Comparison of ENCODE assay signal across 21 cellular contexts in genomic region chr3:171000281-171000680, GRCh38. TPM values are rescaled to one million over a fixed set of nuclear protein-coding genes. Genes with fewer than 3 reads are reported as not detected.
DNase-seq lines count a peak whose midpoint lies in the region; ATAC-seq, FAIRE-seq and TF ChIP-seq lines count a peak whose summit lies in the region.
"Had no signal": no experiment of that assay in that cellular context is flagged by ENCODE, and none has a peak within 500 bp of the region (broad histone marks: within the 10 kb centered on the region; RNA-seq: fewer than 3 reads in every experiment).

No MANE protein-coding gene starts in this region.

- H3K9me3 Mint-ChIP-seq in nephron progenitor cell: no peaks in the 10 kb centered on the region
- H3K9me3 Mint-ChIP-seq: activated CD4-positive, alpha-beta T cell treated with anti-CD3 and anti-CD28 coated beads, Interleukin-2, amount 10 ng/mL, durations not matched to agents 24 days and 14 days; CD4-positive, alpha-beta T cell had no signal

- no peak for ATAC-seq in body of pancreas

- no peaks in the 10 kb centered on the region for H3K36me3 Mint-ChIP-seq in nephron progenitor cell (ENCODE audit: low read depth)

- no peak for FAIRE-seq in D721Med (lab: Jason Lieb, UNC)

- WGBS in body of pancreas, 2 donors: 70 to 82% methylated on average over 4 of the region's 4 CpGs

- peaks cover 12% of the 10 kb centered on the region for H3K4me1 Mint-ChIP-seq in nephron progenitor cell
- H3K4me1 Mint-ChIP-seq: activated CD4-positive, alpha-beta T cell treated with anti-CD3 and anti-CD28 coated beads, Interleukin-2, amount 10 ng/mL, durations not matched to agents 24 days and 14 days had no signal

- no peak overlapping the region for H3K27ac Mint-ChIP-seq in nephron progenitor cell
- H3K27ac Mint-ChIP-seq: activated CD4-positive, alpha-beta T cell treated with anti-CD3 and anti-CD28 coated beads, Interleukin-2, amount 10 ng/mL, durations not matched to agents 24 days and 14 days; CD4-positive, alpha-beta T cell had no signal

- peak overlapping the region; percentile 20 to 75 (median 37) for H3K27ac ChIP-seq in body of pancreas
- H3K27ac ChIP-seq: right atrium auricular region, suprapubic skin, vagina had no signal

- peak; percentile 8 for DNase-seq in AG10803 (ENCODE audit: low read depth)
- DNase-seq in MG63: peak; percentile 45
- no peak for DNase-seq in body of pancreas
- DNase-seq in kidney tubule cell (ENCODE audit: low spot score): peak; percentile 36
- DNase-seq in mucosa of gallbladder (ENCODE audit: low spot score): no peak
- DNase-seq in D721Med (ENCODE audit: insufficient read length, low spot score): no peak
- DNase-seq in nephron progenitor cell: no peak
- DNase-seq in activated effector memory CD4-positive, alpha-beta T cell treated with Interleukin-2 at 50 U/mL for 16 hours: no peak
- DNase-seq: activated CD4-positive, alpha-beta T cell treated with anti-CD3 and anti-CD28 coated beads, Interleukin-2, amount 10 ng/mL, durations not matched to agents 24 days and 14 days; activated CD8-positive, alpha-beta memory T cell treated with anti-CD3 and anti-CD28 coated beads, Interleukin-2, amount 50 U/mL, for 48 hours; activated effector memory CD4-positive, alpha-beta T cell treated with anti-CD3 and anti-CD28 coated beads, Interleukin-2, amount 50 U/mL, for 16 hours; CD4-positive, alpha-beta T cell; erythroblast; NCI-H187; stimulated activated CD4-positive, alpha-beta T cell treated with anti-CD3 and anti-CD28 coated beads, Interleukin-15, amount 100 ng/mL, for 24 hours had no signal

- H3K27me3 ChIP-seq in MG63 (no peaks in the 10 kb centered on the region), body of pancreas (no peaks in the 10 kb centered on the region)
- H3K27me3 ChIP-seq: right atrium auricular region, suprapubic skin, vagina had no signal

- peaks cover 45% of the 10 kb centered on the region for H3K4me1 ChIP-seq in body of pancreas
- H3K4me1 ChIP-seq: vagina had no signal

- H3K36me3 ChIP-seq in MG63 (no peaks in the 10 kb centered on the region), body of pancreas (replicated peaks in 1 of 2; ENCODE audit: insufficient read depth in 1 of 2, low read depth in 2 of 2) (no peaks in the 10 kb centered on the region)
- H3K36me3 ChIP-seq: right atrium auricular region, suprapubic skin, vagina had no signal

- no peak overlapping the region for H3K4me3 ChIP-seq in AG10803 (ENCODE audit: low read length)
- H3K4me3 ChIP-seq in MG63: no peak overlapping the region
- no peak overlapping the region for H3K4me3 ChIP-seq in body of pancreas
- H3K4me3 ChIP-seq: right atrium auricular region, suprapubic skin, vagina had no signal

- TF ChIP-seq POLR2A in body of pancreas (IDR thresholded peaks at IDR 0.05): no peak

- no peak overlapping the region for H3K4me3 Mint-ChIP-seq in nephron progenitor cell
- H3K4me3 Mint-ChIP-seq: activated CD4-positive, alpha-beta T cell treated with anti-CD3 and anti-CD28 coated beads, Interleukin-2, amount 10 ng/mL, durations not matched to agents 24 days and 14 days; CD4-positive, alpha-beta T cell had no signal

- no peaks in the 10 kb centered on the region for H3K9me3 ChIP-seq in MG63
- no peaks in the 10 kb centered on the region for H3K9me3 ChIP-seq in body of pancreas
- H3K9me3 ChIP-seq: right atrium auricular region, suprapubic skin, vagina had no signal

- no peaks in the 10 kb centered on the region for H3K27me3 Mint-ChIP-seq in nephron progenitor cell (ENCODE audit: low read depth, poor library complexity)
- H3K27me3 Mint-ChIP-seq: CD4-positive, alpha-beta T cell had no signal

- TF ChIP-seq CTCF in AG10803 (conservative IDR thresholded peaks at IDR 0.05; ENCODE audit: low read length) (no peak), body of pancreas (IDR thresholded peaks at IDR 0.05) (no peak), D721Med (IDR thresholded peaks at IDR 0.05; ENCODE audit: insufficient read depth, missing control alignments) (no peak), nephron progenitor cell (IDR thresholded peaks at IDR 0.05) (no peak)

- intact Hi-C loops in body of pancreas (cut with DNase I): no loop called here

RNA-seq across cellular contexts. Expression of gene SLC2A2, which starts 26.2 kb away (rescaled TPM):
- 0.03 and 0.15 TPM in 2 replicates for total RNA-seq in MG63 (2014; rRNA removed; shearing (Covaris generic); ENCODE audit: low replicate concordance)
- total RNA-seq in body of pancreas (1 to 10 TPM; 2.9 to 8.2 TPM), mucosa of gallbladder (22.4 TPM)
- total RNA-seq: activated CD4-positive, alpha-beta T cell treated with anti-CD3 and anti-CD28 coated beads, Interleukin-2, amount 10 ng/mL, durations not matched to agents 24 days and 14 days; CD4-positive, alpha-beta T cell; dermis microvascular lymphatic vessel endothelial cell; H4; lower leg skin; right atrium auricular region; vagina had no signal

Comparison
In these comparisons a context has a peak if more than half of its experiments do, and no peak if none do; other contexts are left out.
1. DNase-seq: peak in AG10803 (single experiment), MG63 (single experiment) and kidney tubule cell (single experiment); none in body of pancreas (0 of 4), mucosa of gallbladder (single experiment), D721Med (single experiment), nephron progenitor cell (single experiment) and activated effector memory CD4-positive, alpha-beta T cell treated with Interleukin-2 at 50 U/mL for 16 hours (single experiment).